Comparison of ENCODE assay signal across 8 cellular contexts in the genomic region with DNA sequence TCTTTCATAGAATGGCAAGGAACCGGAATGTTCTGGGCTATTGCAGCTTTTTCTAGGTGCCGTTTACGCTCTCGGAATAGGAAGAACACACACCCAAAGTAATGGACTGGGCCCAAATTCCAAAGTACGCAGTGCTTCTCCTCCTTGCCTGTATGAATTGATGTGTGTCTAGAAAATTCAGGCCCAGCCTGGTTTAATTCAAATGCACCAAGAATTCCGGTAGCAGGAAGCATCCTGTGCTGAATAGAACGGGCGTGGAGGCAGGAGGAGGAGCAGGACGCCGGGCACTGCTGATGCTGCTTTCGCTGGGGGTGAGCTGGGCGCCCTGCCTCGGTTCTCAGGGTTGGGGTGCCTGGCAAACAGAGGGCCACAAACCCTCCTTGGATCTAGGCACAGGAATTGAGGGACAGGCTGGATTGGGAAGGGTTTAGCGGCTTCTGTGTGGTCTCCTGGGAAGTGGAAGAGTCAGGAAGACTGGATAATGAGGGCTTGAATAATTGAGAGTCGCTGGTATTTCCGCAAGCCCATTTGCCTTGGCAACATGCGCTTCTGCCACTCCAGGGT. TPM values are rescaled to one million over a fixed set of nuclear protein-coding genes. Genes with fewer than 3 reads are reported as not detected.
DNase-seq lines count a peak whose midpoint lies in the region; ATAC-seq and TF ChIP-seq lines count a peak whose summit lies in the region.

No MANE protein-coding gene starts in this region.

- no peak overlapping the region for H4K5ac ChIP-seq in H9 (ENCODE audit: insufficient read length, low read depth, low read length)

- H3K36me3 ChIP-seq in brain microvascular endothelial cell (replicated peaks), result no peaks in the 10 kb centered on the region

- no peak overlapping the region for H2BK15ac ChIP-seq in H9 (ENCODE audit: low read depth, low read length)

- H3K18ac ChIP-seq in H9 (ENCODE audit: insufficient read length, low read depth, low read length), result no peak overlapping the region

- no peak overlapping the region for H3T11ph ChIP-seq in H9 (ENCODE audit: low read length)

- peak; percentile 58 for DNase-seq in AG20443 (ENCODE audit: low spot score)
- no peak for DNase-seq in H9
- no peak for DNase-seq in brain microvascular endothelial cell
- no peak for DNase-seq in neural crest cell (ENCODE audit: low read depth, low spot score)
- no peak for DNase-seq in OCI-M2 (lab: John Stamatoyannopoulos, UW; ENCODE audit: unreplicated experiment)

- H3K36me3 Mint-ChIP-seq in H9 (ENCODE audit: insufficient read depth in 1 of 3, low read depth in 3 of 3) (no peaks in the 10 kb centered on the region), neural crest cell (ENCODE audit: low read depth) (no peaks in the 10 kb centered on the region)

- no peak overlapping the region for H2BK120ac ChIP-seq in H9 (ENCODE audit: low read depth, low read length, poor library complexity, severe bottlenecking)

- H3K14ac ChIP-seq in H9 (ENCODE audit: insufficient read depth, low read length), result no peak overlapping the region

- in situ Hi-C loops in brain microvascular endothelial cell (cut with HindIII; ENCODE audit: low pct_ligation_motif_present, low sequenced_read_pairs), result no loop called here

- no peaks in the 10 kb centered on the region for H3K27me3 ChIP-seq in H9 (ENCODE audit: insufficient read depth, low read length)
- no peaks in the 10 kb centered on the region for H3K27me3 ChIP-seq in brain microvascular endothelial cell (replicated peaks)

- H3K27ac ChIP-seq in H9 (ENCODE audit: insufficient read length, low read depth, low read length), result no peak overlapping the region
- H3K27ac ChIP-seq in brain microvascular endothelial cell, result peak overlapping the region; percentile 86

- no peaks in the 10 kb centered on the region for H4K20me1 ChIP-seq in H9 (ENCODE audit: control insufficient read depth, insufficient read depth, insufficient read length)

- no peak overlapping the region for H2AFZ ChIP-seq in H9 (ENCODE audit: low read length)

- H3K9ac ChIP-seq in H9 (ENCODE audit: extremely low read depth, insufficient read length, low read length), result no peak overlapping the region

- no peak overlapping the region for H3K4me2 ChIP-seq in H9 (ENCODE audit: insufficient read depth, insufficient read length, low read length)

- no CpG with 5 or more reads among the region's 17 CpGs for WGBS in H9 (ENCODE audit: extremely low coverage, insufficient read length, low lambda C conversion rate)

- no peaks in the 10 kb centered on the region for H3K79me1 ChIP-seq in H9 (ENCODE audit: insufficient read depth, low read depth, low read length, poor library complexity, severe bottlenecking)

- no peak overlapping the region for H2AK5ac ChIP-seq in H9 (ENCODE audit: insufficient read length, low read length)

- no peak overlapping the region for H4K8ac ChIP-seq in H9 (replicated peaks; ENCODE audit: insufficient read length, low read depth, low read length)

- H3K27ac Mint-ChIP-seq in H9 (peak overlapping the region in 1 of 3 experiments; percentile 37; a peak in 2 of 7 replicates), neural crest cell (ENCODE audit: unreplicated experiment) (no peak overlapping the region)

- TF ChIP-seq CTCF in H9 (conservative IDR thresholded peaks at IDR 0.05) (no peak), brain microvascular endothelial cell (IDR thresholded peaks at IDR 0.05; ENCODE audit: low read depth, low read length, missing control alignments) (no peak), neural crest cell (conservative IDR thresholded peaks at IDR 0.05) (no peak)

- H3K79me2 ChIP-seq in H9 (ENCODE audit: insufficient read depth, low read length), result no peaks in the 10 kb centered on the region

- H3K4ac ChIP-seq in H9 (ENCODE audit: low read depth, low read length), result no peak overlapping the region

- no peaks in the 10 kb centered on the region; a peak in 1 of 5 replicates for H3K9me3 Mint-ChIP-seq in H9
- H3K9me3 Mint-ChIP-seq in neural crest cell, result no peaks in the 10 kb centered on the region

- peaks cover 26 to 32% of the 10 kb centered on the region in 2 experiments for H3K4me1 Mint-ChIP-seq in H9
- peaks cover 35% of the 10 kb centered on the region for H3K4me1 Mint-ChIP-seq in neural crest cell

- no peak overlapping the region for H2BK20ac ChIP-seq in H9 (ENCODE audit: low read depth, low read length, poor library complexity, severe bottlenecking)

- H3K56ac ChIP-seq in H9 (ENCODE audit: insufficient read length, low read depth, low read length), result no peak overlapping the region

- ATAC-seq in HG03457 (IDR thresholded peaks at IDR 0.05; ENCODE audit: unreplicated experiment), result no peak
- no peak for ATAC-seq in HG03565 (IDR thresholded peaks at IDR 0.05; ENCODE audit: unreplicated experiment)
- ATAC-seq in GM21367 (IDR thresholded peaks at IDR 0.05; ENCODE audit: unreplicated experiment), result no peak

- H3K4me3 ChIP-seq in brain microvascular endothelial cell (ENCODE audit: low read depth, low read length), result peak overlapping the region; percentile 15

- H3K23ac ChIP-seq in H9 (ENCODE audit: insufficient read length, low read depth, low read length), result no peak overlapping the region

- H3K23me2 ChIP-seq in H9 (ENCODE audit: insufficient read length, low read depth, low read length, poor library complexity, severe bottlenecking), result peaks cover 8% of the 10 kb centered on the region

- no peak overlapping the region for H4K91ac ChIP-seq in H9 (ENCODE audit: insufficient read length, low read depth, low read length)

- peak overlapping the region; percentile 46 to 65; a peak in 1 of 5 replicates for H3K4me3 Mint-ChIP-seq in H9
- H3K4me3 Mint-ChIP-seq in neural crest cell, result peak overlapping the region; percentile 77

- H3K9me3 ChIP-seq in H9 (ENCODE audit: control insufficient read depth, low read depth, low read length), result no peaks in the 10 kb centered on the region

- H2BK5ac ChIP-seq in H9 (ENCODE audit: insufficient read length, low read length), result no peak overlapping the region

- no peaks in the 10 kb centered on the region; the same call in 1 of the 2 replicates for H3K4me1 ChIP-seq in H9 (ENCODE audit: insufficient read depth, low read length)

- peaks cover 12% of the 10 kb centered on the region for H3K27me3 Mint-ChIP-seq in H9 (ENCODE audit: low read depth)
- no peaks in the 10 kb centered on the region for H3K27me3 Mint-ChIP-seq in neural crest cell (ENCODE audit: low read depth)

- no peak overlapping the region for H2BK12ac ChIP-seq in H9 (ENCODE audit: insufficient read length, low read depth, low read length)

RNA-seq across cellular contexts. Expression of a gene that starts 2.0 kb away (rescaled TPM):
- total RNA-seq in H9 (2021) (15.6 and 17.2 TPM in 2 replicates), neural crest cell (19.6 and 21.8 TPM in 2 replicates)
